In genomic region chr10:21065621-21066248, GRCh38 we compare ENCODE assay signal across 1 cellular context.
TF ChIP-seq lines count a peak whose summit lies in the region.

No MANE protein-coding gene starts in this region.

TF ChIP-seq in HepG2, 621 proteins besides CTCF, POLR2A, EP300 and RAD21 (continued from another document):
- TF ChIP-seq, protein P1, sequence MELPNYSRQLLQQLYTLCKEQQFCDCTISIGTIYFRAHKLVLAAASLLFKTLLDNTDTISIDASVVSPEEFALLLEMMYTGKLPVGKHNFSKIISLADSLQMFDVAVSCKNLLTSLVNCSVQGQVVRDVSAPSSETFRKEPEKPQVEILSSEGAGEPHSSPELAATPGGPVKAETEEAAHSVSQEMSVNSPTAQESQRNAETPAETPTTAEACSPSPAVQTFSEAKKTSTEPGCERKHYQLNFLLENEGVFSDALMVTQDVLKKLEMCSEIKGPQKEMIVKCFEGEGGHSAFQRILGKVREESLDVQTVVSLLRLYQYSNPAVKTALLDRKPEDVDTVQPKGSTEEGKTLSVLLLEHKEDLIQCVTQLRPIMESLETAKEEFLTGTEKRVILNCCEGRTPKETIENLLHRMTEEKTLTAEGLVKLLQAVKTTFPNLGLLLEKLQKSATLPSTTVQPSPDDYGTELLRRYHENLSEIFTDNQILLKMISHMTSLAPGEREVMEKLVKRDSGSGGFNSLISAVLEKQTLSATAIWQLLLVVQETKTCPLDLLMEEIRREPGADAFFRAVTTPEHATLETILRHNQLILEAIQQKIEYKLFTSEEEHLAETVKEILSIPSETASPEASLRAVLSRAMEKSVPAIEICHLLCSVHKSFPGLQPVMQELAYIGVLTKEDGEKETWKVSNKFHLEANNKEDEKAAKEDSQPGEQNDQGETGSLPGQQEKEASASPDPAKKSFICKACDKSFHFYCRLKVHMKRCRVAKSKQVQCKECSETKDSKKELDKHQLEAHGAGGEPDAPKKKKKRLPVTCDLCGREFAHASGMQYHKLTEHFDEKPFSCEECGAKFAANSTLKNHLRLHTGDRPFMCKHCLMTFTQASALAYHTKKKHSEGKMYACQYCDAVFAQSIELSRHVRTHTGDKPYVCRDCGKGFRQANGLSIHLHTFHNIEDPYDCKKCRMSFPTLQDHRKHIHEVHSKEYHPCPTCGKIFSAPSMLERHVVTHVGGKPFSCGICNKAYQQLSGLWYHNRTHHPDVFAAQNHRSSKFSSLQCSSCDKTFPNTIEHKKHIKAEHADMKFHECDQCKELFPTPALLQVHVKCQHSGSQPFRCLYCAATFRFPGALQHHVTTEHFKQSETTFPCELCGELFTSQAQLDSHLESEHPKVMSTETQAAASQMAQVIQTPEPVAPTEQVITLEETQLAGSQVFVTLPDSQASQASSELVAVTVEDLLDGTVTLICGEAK (IDR thresholded peaks at IDR 0.05) = no peak
- TF ChIP-seq, protein P1 (CRISPR knock-in tag; IDR thresholded peaks at IDR 0.05) = no peak
- TF ChIP-seq FOXJ3 (CRISPR knock-in tag; IDR thresholded peaks at IDR 0.05; ENCODE audit: borderline replicate concordance) = no peak
- no peak for TF ChIP-seq ZGPAT (CRISPR knock-in tag; IDR thresholded peaks at IDR 0.05)
- peak; percentile 58 for TF ChIP-seq MAFF (IDR thresholded peaks at IDR 0.05; ENCODE audit: low read depth, low read length)
- peak; percentile 69 to 76 for TF ChIP-seq MAFK (conservative IDR thresholded peaks at IDR 0.05 in 1 of 2, IDR thresholded peaks at IDR 0.05 in 1 of 2; ENCODE audit: low read length in 2 of 2)
